In the genomic region with DNA sequence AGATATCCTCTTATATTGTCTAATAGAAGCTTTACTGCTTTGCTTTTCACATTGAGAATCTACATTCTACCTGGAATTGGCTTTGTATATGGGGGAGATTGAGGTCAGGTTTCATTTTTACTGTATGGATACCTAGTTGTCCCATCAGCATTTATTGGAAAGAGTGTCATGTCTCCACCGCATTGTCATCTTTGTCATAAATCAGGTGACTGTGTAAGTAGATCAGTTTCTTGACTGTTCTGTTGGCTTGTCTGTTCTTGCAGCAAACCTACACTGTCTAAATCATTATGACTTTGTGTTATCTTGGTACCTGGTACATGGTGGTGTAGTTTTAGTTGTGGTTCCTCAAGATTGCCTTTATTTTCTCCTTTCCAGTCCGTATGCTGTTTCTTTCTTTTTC, we compare ENCODE assay signal across 18 cellular contexts. TPM values are rescaled to one million over a fixed set of nuclear protein-coding genes. Genes with fewer than 3 reads are reported as not detected.
DNase-seq lines count a peak whose midpoint lies in the region; ATAC-seq, FAIRE-seq and TF ChIP-seq lines count a peak whose summit lies in the region.
"Had no signal": no experiment of that assay in that cellular context is flagged by ENCODE, and none has a peak within 500 bp of the region (broad histone marks: within the 10 kb centered on the region; RNA-seq: fewer than 3 reads in every experiment).

No MANE protein-coding gene starts in this region.

- intact Hi-C loops in activated CD8-positive, alpha-beta T cell treated with anti-CD3 and anti-CD28 coated beads for 36 hours (cut with micrococcal nuclease), result no loop called here
- intact Hi-C loops in vagina (cut with DNase I), result no loop called here

- peaks cover 7% of the 10 kb centered on the region for H4K20me1 ChIP-seq in keratinocyte (ENCODE audit: control insufficient read depth, extremely low read depth, insufficient read depth, low read length)

- DNase-seq in activated naive CD4-positive, alpha-beta T cell (lab: John Stamatoyannopoulos, UW), result no peak
- no peak for DNase-seq in activated CD8-positive, alpha-beta T cell treated with anti-CD3 and anti-CD28 coated beads for 36 hours
- DNase-seq in keratinocyte (ENCODE audit: low read depth, low spot score) (no peak), type B pancreatic cell (ENCODE audit: extremely low spot score, unreplicated experiment) (no peak), vagina (ENCODE audit: extremely low spot score in 2 of 2) (no peak), HPDE6-E6E7 (ENCODE audit: extremely low spot score) (no peak), NCI-H2107 treated with DMSO at 0.1 percent for 48 hours (lab: John Stamatoyannopoulos, UW; ENCODE audit: unreplicated experiment) (no peak)
- DNase-seq: COR-L47; kidney glomerular epithelial cell; NCI-H1694 treated with DMSO at 0.1 percent for 48 hours; NK-92 treated with Interleukin-12 subunit alpha and Interleukin-12 subunit beta, amount 100 ng/mL, for 24 hours; retina; upper lobe of left lung had no signal

- POLR2A ChIA-PET in activated CD8-positive, alpha-beta T cell treated with anti-CD3 and anti-CD28 coated beads for 36 hours (lab: Charles Lee), result no interaction called here

- no peaks in the 10 kb centered on the region for H3K36me3 ChIP-seq in keratinocyte (ENCODE audit: control insufficient read depth in 2 of 2, extremely low read depth in 1 of 2, insufficient read depth in 2 of 2, low read length in 2 of 2)
- no peaks in the 10 kb centered on the region for H3K36me3 ChIP-seq in vagina
- H3K36me3 ChIP-seq: upper lobe of left lung had no signal

- no peak overlapping the region for H3K9ac ChIP-seq in keratinocyte (ENCODE audit: control insufficient read depth, extremely low read depth, insufficient read depth, low read length)

- no peaks in the 10 kb centered on the region for H3K9me1 ChIP-seq in keratinocyte (ENCODE audit: control insufficient read depth, extremely low read depth, insufficient read depth, low read length)

- no peak overlapping the region for H2AFZ ChIP-seq in keratinocyte (ENCODE audit: control insufficient read depth, low read length)
- H2AFZ ChIP-seq: GM23338 had no signal

- H3K9me3 ChIP-seq in keratinocyte (ENCODE audit: control insufficient read depth, low read depth, low read length), result no peaks in the 10 kb centered on the region
- no peaks in the 10 kb centered on the region for H3K9me3 ChIP-seq in vagina
- H3K9me3 ChIP-seq: upper lobe of left lung had no signal

- CTCF ChIA-PET in activated CD8-positive, alpha-beta T cell treated with anti-CD3 and anti-CD28 coated beads for 36 hours (lab: Charles Lee), result no interaction called here

- H3K4me2 ChIP-seq in keratinocyte (ENCODE audit: control insufficient read depth, extremely low read depth, insufficient read depth, low read depth, low read length), result peak overlapping the region; percentile 11
- H3K4me2 ChIP-seq: GM23338 had no signal

- dilution Hi-C loops in keratinocyte (cut with MboI; ENCODE audit: extremely low pct_ligation_motif_present, low sequenced_read_pairs), result no loop called here

- no peak for TF ChIP-seq CTCF in activated CD8-positive, alpha-beta T cell treated with anti-CD3 and anti-CD28 coated beads for 36 hours (IDR thresholded peaks at IDR 0.05)
- TF ChIP-seq CTCF in keratinocyte (optimal IDR thresholded peaks at IDR 0.05 in 1 of 3, IDR thresholded peaks at IDR 0.05 in 1 of 3, conservative IDR thresholded peaks at IDR 0.05 in 1 of 3; ENCODE audit: extremely low read depth in 1 of 3, insufficient read depth in 2 of 3, low read length in 3 of 3), result no peak
- no peak for TF ChIP-seq CTCF in type B pancreatic cell (conservative IDR thresholded peaks at IDR 0.05)
- TF ChIP-seq CTCF in vagina (IDR thresholded peaks at IDR 0.05), result no peak

- TF ChIP-seq POLR2A in vagina (IDR thresholded peaks at IDR 0.05), result no peak

- peak overlapping the region; percentile 56 for H3K4me3 Mint-ChIP-seq in activated naive CD4-positive, alpha-beta T cell treated with anti-CD3 and anti-CD28 coated beads, Interleukin-2, amount 50 U/mL, for 24 hours
- no peak overlapping the region for H3K4me3 Mint-ChIP-seq in activated CD8-positive, alpha-beta T cell treated with anti-CD3 and anti-CD28 coated beads for 36 hours
- H3K4me3 Mint-ChIP-seq in type B pancreatic cell, result no peak overlapping the region
- H3K4me3 Mint-ChIP-seq: GM23338 had no signal

- H3K79me2 ChIP-seq in keratinocyte (ENCODE audit: control insufficient read depth, insufficient read depth, low read length), result peaks cover 91% of the 10 kb centered on the region

- H3K27me3 ChIP-seq in keratinocyte (ENCODE audit: control insufficient read depth, extremely low read depth, insufficient read depth, low read length) (no peaks in the 10 kb centered on the region), vagina (no peaks in the 10 kb centered on the region)
- H3K27me3 ChIP-seq: upper lobe of left lung had no signal

- H3K4me1 Mint-ChIP-seq in activated naive CD4-positive, alpha-beta T cell treated with anti-CD3 and anti-CD28 coated beads, Interleukin-2, amount 50 U/mL, for 24 hours, result peaks cover 83% of the 10 kb centered on the region
- H3K4me1 Mint-ChIP-seq in activated CD8-positive, alpha-beta T cell treated with anti-CD3 and anti-CD28 coated beads for 36 hours (ENCODE audit: low read depth), result peaks cover 78% of the 10 kb centered on the region
- H3K4me1 Mint-ChIP-seq in type B pancreatic cell (ENCODE audit: unreplicated experiment), result peaks cover 39% of the 10 kb centered on the region

- H3K36me3 Mint-ChIP-seq in activated naive CD4-positive, alpha-beta T cell treated with anti-CD3 and anti-CD28 coated beads, Interleukin-2, amount 50 U/mL, for 24 hours, result peaks cover 19% of the 10 kb centered on the region
- peaks cover 63% of the 10 kb centered on the region for H3K36me3 Mint-ChIP-seq in activated CD8-positive, alpha-beta T cell treated with anti-CD3 and anti-CD28 coated beads for 36 hours (ENCODE audit: low read depth)
- peaks cover 18% of the 10 kb centered on the region for H3K36me3 Mint-ChIP-seq in type B pancreatic cell

- no peaks in the 10 kb centered on the region for H3K9me3 Mint-ChIP-seq in activated naive CD4-positive, alpha-beta T cell treated with anti-CD3 and anti-CD28 coated beads, Interleukin-2, amount 50 U/mL, for 24 hours
- H3K9me3 Mint-ChIP-seq in activated CD8-positive, alpha-beta T cell treated with anti-CD3 and anti-CD28 coated beads for 36 hours, result peaks cover 3% of the 10 kb centered on the region
- H3K9me3 Mint-ChIP-seq in type B pancreatic cell, result peaks cover 13% of the 10 kb centered on the region

- H3K27me3 Mint-ChIP-seq in activated naive CD4-positive, alpha-beta T cell treated with anti-CD3 and anti-CD28 coated beads, Interleukin-2, amount 50 U/mL, for 24 hours, result no peaks in the 10 kb centered on the region
- no peaks in the 10 kb centered on the region for H3K27me3 Mint-ChIP-seq in activated CD8-positive, alpha-beta T cell treated with anti-CD3 and anti-CD28 coated beads for 36 hours
- H3K27me3 Mint-ChIP-seq in type B pancreatic cell, result no peaks in the 10 kb centered on the region

- H3K27ac Mint-ChIP-seq in activated naive CD4-positive, alpha-beta T cell treated with anti-CD3 and anti-CD28 coated beads, Interleukin-2, amount 50 U/mL, for 24 hours, result peak overlapping the region; percentile 85
- H3K27ac Mint-ChIP-seq in activated CD8-positive, alpha-beta T cell treated with anti-CD3 and anti-CD28 coated beads for 36 hours, result peak overlapping the region; percentile 92
- peak overlapping the region; percentile 6 for H3K27ac Mint-ChIP-seq in type B pancreatic cell
- H3K27ac Mint-ChIP-seq: GM23338 had no signal

- FAIRE-seq in keratinocyte (lab: Jason Lieb, UNC), result no peak
- FAIRE-seq: endothelial cell of umbilical vein, GM18507 had no signal

- ATAC-seq in activated CD8-positive, alpha-beta T cell treated with anti-CD3 and anti-CD28 coated beads for 36 hours, result peak; percentile 48
- ATAC-seq: GM23338 had no signal

- H3K4me3 ChIP-seq in keratinocyte (ENCODE audit: control insufficient read depth in 2 of 3, extremely low read depth in 1 of 3, insufficient read depth in 2 of 3, low read depth in 1 of 3, low read length in 3 of 3) (no peak overlapping the region), vagina (no peak overlapping the region)
- H3K4me3 ChIP-seq: GM23338, upper lobe of left lung had no signal

- H3K27ac ChIP-seq in keratinocyte (ENCODE audit: control insufficient read depth, insufficient read depth, low read length) (no peak overlapping the region), vagina (no peak overlapping the region)
- H3K27ac ChIP-seq: RWPE1, upper lobe of left lung had no signal

- H3K4me1 ChIP-seq in keratinocyte (ENCODE audit: control insufficient read depth, extremely low read depth, insufficient read depth, low read length) (peaks cover 38% of the 10 kb centered on the region), vagina (peaks cover 62% of the 10 kb centered on the region)

RNA-seq across cellular contexts. Expression of gene URI1, which starts 5.8 kb away (rescaled TPM):
- 10 to 100 TPM; 65.5 to 71.1 TPM for total RNA-seq in activated CD8-positive, alpha-beta T cell treated with anti-CD3 and anti-CD28 coated beads for 36 hours
- polyA plus RNA-seq in keratinocyte, result 62.5 to 98.6 TPM (median 66.9 TPM) in 3 replicates
- polyA plus RNA-seq in keratinocyte (2011; ENCODE audit: low read depth), result 114 TPM
- polyA plus RNA-seq in keratinocyte (2011; cell fraction: cytosol; rRNA removed), result 74.7 and 115 TPM in 2 replicates
- polyA plus RNA-seq in keratinocyte (2011; cell fraction: nucleus; rRNA removed), result 48.9 and 70.2 TPM in 2 replicates
- 47.6 and 57.8 TPM in 2 replicates for polyA plus RNA-seq in keratinocyte (2012; ENCODE audit: low replicate concordance)
- polyA minus RNA-seq in keratinocyte, result 28.0 to 141 TPM (median 64.1 TPM) in 3 replicates
- polyA minus RNA-seq in keratinocyte (2011; cell fraction: cytosol; rRNA and poly(A)+ RNA removed), result 64.7 TPM
- 27.9 and 56.8 TPM in 2 replicates for polyA minus RNA-seq in keratinocyte (2011; cell fraction: nucleus; rRNA and poly(A)+ RNA removed)
- total RNA-seq in type B pancreatic cell (ENCODE audit: low replicate concordance) (51.6 and 63.2 TPM in 2 replicates), vagina (39.8 TPM)

Comparison
In these comparisons a context has a peak if more than half of its experiments do, and no peak if none do; other contexts are left out.
1. H3K27ac Mint-ChIP-seq: peak in every context shown above with its lines; median percentile 92 in activated CD8-positive, alpha-beta T cell treated with anti-CD3 and anti-CD28 coated beads for 36 hours; 85 in activated naive CD4-positive, alpha-beta T cell treated with anti-CD3 and anti-CD28 coated beads, Interleukin-2, amount 50 U/mL, for 24 hours; 6 in type B pancreatic cell.